Comparison of ENCODE assay signal across 10 cellular contexts in the genomic region with DNA sequence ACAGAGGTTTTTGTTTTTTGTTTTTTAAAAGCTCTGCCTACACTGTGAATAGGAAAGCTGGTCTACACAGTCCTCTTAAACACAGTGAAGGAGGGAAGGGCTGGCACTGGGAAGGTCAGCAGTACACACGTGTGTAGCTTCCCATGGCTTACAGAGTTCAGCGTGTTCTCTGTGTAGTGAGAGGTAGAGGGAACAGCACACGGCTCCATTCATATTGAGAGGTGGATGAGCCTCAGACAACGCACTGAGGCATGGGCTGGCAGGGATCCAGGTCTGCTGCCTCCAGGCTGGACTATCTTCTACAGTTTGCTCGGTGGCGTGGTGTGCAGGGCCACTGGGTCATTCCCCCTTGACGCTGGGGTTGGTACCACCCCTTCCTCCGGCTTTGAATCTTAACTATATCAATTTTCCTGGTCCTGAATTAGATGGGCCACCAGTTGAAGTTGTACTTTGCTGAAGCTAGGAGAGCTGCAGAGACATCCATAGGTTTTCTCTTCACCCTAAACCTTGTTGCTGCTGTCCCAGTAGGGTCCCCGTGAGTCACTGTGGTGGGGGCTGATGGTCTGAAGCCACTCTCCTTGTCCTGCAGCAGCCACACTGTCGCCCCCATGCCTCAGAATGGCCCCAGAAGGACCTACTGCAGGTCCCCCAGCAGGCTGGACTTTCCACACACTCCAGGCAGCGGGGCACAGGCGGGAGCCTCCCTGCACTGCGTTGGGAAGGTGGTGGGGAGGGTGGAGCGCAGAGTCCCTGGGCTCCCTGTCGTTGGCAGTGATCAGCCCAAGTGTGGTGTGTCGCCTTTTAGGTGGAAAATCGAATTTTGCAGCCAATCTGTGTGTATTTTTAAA. TPM values are rescaled to one million over a fixed set of nuclear protein-coding genes. Genes with fewer than 3 reads are reported as not detected.
DNase-seq lines count a peak whose midpoint lies in the region; ATAC-seq and TF ChIP-seq lines count a peak whose summit lies in the region.
"Had no signal": no experiment of that assay in that cellular context is flagged by ENCODE, and none has a peak within 500 bp of the region (broad histone marks: within the 10 kb centered on the region; RNA-seq: fewer than 3 reads in every experiment).

No MANE protein-coding gene starts in this region.

- peak overlapping the region; percentile 75 for H3K4me2 ChIP-seq in fibroblast of lung (ENCODE audit: extremely low read depth, insufficient read depth, low read length)

- no peak overlapping the region for H3K27ac ChIP-seq in ACC112 (ENCODE audit: low read depth, low read length)
- H3K27ac ChIP-seq in fibroblast of lung (ENCODE audit: insufficient read depth, low read length) = peak overlapping the region; percentile 44

- no peaks in the 10 kb centered on the region for H3K9me3 ChIP-seq in fibroblast of lung (ENCODE audit: control insufficient read depth, insufficient read depth, low read depth, low read length)

- H2AFZ ChIP-seq in ACC112 (ENCODE audit: low read length, unreplicated experiment) (no peak overlapping the region), fibroblast of lung (ENCODE audit: low read length) (no peak overlapping the region)

- 0 out of 2 replicates have a peak, but pooled peaks cover 6% of the 10 kb centered on the region for H3K36me3 ChIP-seq in ACC112 (ENCODE audit: insufficient read depth, low read length)
- peaks cover 26% of the 10 kb centered on the region for H3K36me3 ChIP-seq in fibroblast of lung (ENCODE audit: control insufficient read depth, insufficient read depth, low read length)

- TF ChIP-seq CTCF in LNCaP clone FGC (IDR thresholded peaks at IDR 0.05; ENCODE audit: control insufficient read depth, extremely low read depth, insufficient read depth) (no peak), fibroblast of lung (conservative IDR thresholded peaks at IDR 0.05 in 1 of 2, IDR thresholded peaks at IDR 0.05 in 1 of 2; ENCODE audit: low read depth in 1 of 2, low read length in 2 of 2) (no peak)

- H3K79me2 ChIP-seq in ACC112 (ENCODE audit: control insufficient read depth, insufficient read depth, low read length, unreplicated experiment) (peaks cover 55% of the 10 kb centered on the region), fibroblast of lung (ENCODE audit: control insufficient read depth, insufficient read depth, low read length) (peaks cover 54% of the 10 kb centered on the region)

- peaks cover 13% of the 10 kb centered on the region for H3K4me1 ChIP-seq in ACC112 (ENCODE audit: control insufficient read depth, insufficient read depth, low read length, unreplicated experiment)
- H3K4me1 ChIP-seq in fibroblast of lung (ENCODE audit: control insufficient read depth, extremely low read depth, insufficient read depth, low read length) = peaks cover 6% of the 10 kb centered on the region

- H4K20me1 ChIP-seq in fibroblast of lung (ENCODE audit: control insufficient read depth, extremely low read depth, insufficient read depth, low read length) = no peaks in the 10 kb centered on the region

- H3K9ac ChIP-seq in fibroblast of lung (ENCODE audit: insufficient read depth, low read length) = no peak overlapping the region

- no peak for DNase-seq in LNCaP clone FGC (ENCODE audit: low read depth)
- peak in 1 of 2 donors; percentile 25 for DNase-seq in fibroblast of lung (ENCODE audit: low read depth in 2 of 2)
- no peak for DNase-seq in DMS79 treated with DMSO at 0.1 percent for 48 hours (lab: John Stamatoyannopoulos, UW)
- no peak for DNase-seq in RPMI8226
- DNase-seq: left ventricle myocardium superior; NCI-H2081 treated with DMSO at 0.1 percent for 48 hours; stimulated activated CD4-positive, alpha-beta T cell treated with anti-CD3 and anti-CD28 coated beads, Interleukin-4, amount 100 ng/mL, for 4 hours had no signal

- H3K4me3 ChIP-seq in ACC112 (ENCODE audit: low read depth, low read length) = peak overlapping the region; percentile 60
- H3K4me3 ChIP-seq in LNCaP clone FGC (ENCODE audit: low read depth, low read length) = peak overlapping the region; percentile 93; the same call in 1 of the 2 replicates
- peak overlapping the region in 2 of 4 experiments; percentile 17 to 97 for H3K4me3 ChIP-seq in fibroblast of lung (replicated peaks in 1 of 4; ENCODE audit: control extremely low read depth in 1 of 4, insufficient read depth in 1 of 4, low read depth in 3 of 4, low read length in 4 of 4)

- no peak for ATAC-seq in GM18861 (IDR thresholded peaks at IDR 0.05; ENCODE audit: unreplicated experiment)
- ATAC-seq: left ventricle myocardium superior had no signal

- H3K27me3 ChIP-seq in ACC112 (ENCODE audit: insufficient read depth, low read length) = no peaks in the 10 kb centered on the region
- H3K27me3 ChIP-seq in fibroblast of lung (ENCODE audit: control insufficient read depth, insufficient read depth, low read length) = no peaks in the 10 kb centered on the region

RNA-seq across cellular contexts. Expression of gene ARFGAP1, which starts 2.0 kb away (rescaled TPM):
- total RNA-seq in fibroblast of lung = 35.2 and 42.9 TPM in 2 replicates
- 33.1 and 37.6 TPM in 2 replicates for polyA plus RNA-seq in fibroblast of lung
- polyA plus RNA-seq in fibroblast of lung (2012) = 65.4 and 66.5 TPM in 2 replicates
- polyA minus RNA-seq in fibroblast of lung (ENCODE audit: low replicate concordance) = 55.4 and 101 TPM in 2 replicates

RNA-seq across cellular contexts. Expression of gene COL20A1, which starts 18.4 kb away (rescaled TPM):
- total RNA-seq in fibroblast of lung = not detected in 2 replicates
- polyA plus RNA-seq in fibroblast of lung = not detected in 2 replicates
- not detected in 2 replicates for polyA plus RNA-seq in fibroblast of lung (2012)
- polyA minus RNA-seq in fibroblast of lung (ENCODE audit: low replicate concordance) = not detected in 2 replicates
- total RNA-seq: dermis microvascular lymphatic vessel endothelial cell, left ventricle myocardium superior had no signal

RNA-seq across cellular contexts. Expression of gene NKAIN4, which starts 20.3 kb away (rescaled TPM):
- not detected in 2 replicates for total RNA-seq in fibroblast of lung
- polyA plus RNA-seq in fibroblast of lung = not detected in 2 replicates
- polyA plus RNA-seq in fibroblast of lung (2012) = not detected in 2 replicates
- not detected in 2 replicates for polyA minus RNA-seq in fibroblast of lung (ENCODE audit: low replicate concordance)
- total RNA-seq: dermis microvascular lymphatic vessel endothelial cell, left ventricle myocardium superior had no signal

RNA-seq across cellular contexts. Expression of gene BIRC7, which starts 38.9 kb away (rescaled TPM):
- total RNA-seq in fibroblast of lung = not detected in 2 replicates
- not detected in 2 replicates for polyA plus RNA-seq in fibroblast of lung
- polyA plus RNA-seq in fibroblast of lung (2012) = not detected in 2 replicates
- not detected in 2 replicates for polyA minus RNA-seq in fibroblast of lung (ENCODE audit: low replicate concordance)
- total RNA-seq: dermis microvascular lymphatic vessel endothelial cell, left ventricle myocardium superior had no signal

RNA-seq across cellular contexts. Expression of gene YTHDF1, which starts 58.7 kb away (rescaled TPM):
- total RNA-seq in fibroblast of lung = 12.8 and 16.3 TPM in 2 replicates
- 25.9 and 29.2 TPM in 2 replicates for polyA plus RNA-seq in fibroblast of lung
- 21.3 and 24.9 TPM in 2 replicates for polyA plus RNA-seq in fibroblast of lung (2012)
- 14.6 and 29.9 TPM in 2 replicates for polyA minus RNA-seq in fibroblast of lung (ENCODE audit: low replicate concordance)
